Comparison of ENCODE assay signal across 16 cellular contexts in genomic region chr11:67545280-67545679, GRCh38. TPM values are rescaled to one million over a fixed set of nuclear protein-coding genes. Genes with fewer than 3 reads are reported as not detected.
A peak's percentile ranks its signal among the peaks of the same experiment; 100 is the strongest.
DNase-seq lines count a peak whose midpoint lies in the region; ATAC-seq and TF ChIP-seq lines count a peak whose summit lies in the region.
"Had no signal": no experiment of that assay in that cellular context is flagged by ENCODE, and none has a peak within 500 bp of the region (broad histone marks: within the 10 kb centered on the region; RNA-seq: fewer than 3 reads in every experiment).

No MANE protein-coding gene starts in this region.

- no peaks in the 10 kb centered on the region for H3K36me3 Mint-ChIP-seq in Caco-2 (ENCODE audit: insufficient read depth, unreplicated experiment)
- H3K36me3 Mint-ChIP-seq: activated CD4-positive, alpha-beta memory T cell treated with anti-CD3 and anti-CD28 coated beads for 36 hours had no signal

- intact Hi-C loops in left cardiac atrium (cut with DNase I): no loop called here
- intact Hi-C loops in psoas muscle (cut with DNase I): no loop called here
- intact Hi-C loops in Caco-2 (cut with micrococcal nuclease; ENCODE audit: unreplicated experiment): no loop called here

- POLR2A ChIA-PET in Caco-2 (lab: Charles Lee): no interaction called here

- H3K9me3 Mint-ChIP-seq in Caco-2 (ENCODE audit: unreplicated experiment): peaks cover 13% of the 10 kb centered on the region
- H3K9me3 Mint-ChIP-seq: activated CD4-positive, alpha-beta memory T cell treated with anti-CD3 and anti-CD28 coated beads for 36 hours had no signal

- H3K4me1 Mint-ChIP-seq in Caco-2 (ENCODE audit: low read depth, unreplicated experiment): no peaks in the 10 kb centered on the region

- H3K4me1 ChIP-seq in psoas muscle (no peaks in the 10 kb centered on the region), Caco-2 (peaks cover 8% of the 10 kb centered on the region; the same call in 1 of the 2 replicates)
- no peaks in the 10 kb centered on the region for H3K4me1 ChIP-seq in effector memory CD4-positive, alpha-beta T cell (ENCODE audit: control insufficient read depth, insufficient read depth, low read length, poor library complexity, severe bottlenecking)

- ATAC-seq in left cardiac atrium (peak; percentile 83 to 94), psoas muscle (peak in 1 of 4 donors; percentile 35)

- peak overlapping the region; percentile 52 for H3K27ac ChIP-seq in psoas muscle
- H3K27ac ChIP-seq in effector memory CD4-positive, alpha-beta T cell (ENCODE audit: insufficient read depth, low read length, poor library complexity, severe bottlenecking): no peak overlapping the region
- H3K27ac ChIP-seq: GM23248 had no signal

- CTCF ChIA-PET in Caco-2 (lab: Charles Lee): interaction anchor here (0.7 kb wide), 1 partner anchor 34 kb away, joined by 3 read pairs; no protein-coding TSS in a partner anchor

- H3K27me3 ChIP-seq in psoas muscle (ENCODE audit: insufficient read depth in 3 of 3, low read length in 2 of 3) (no peaks in the 10 kb centered on the region), Caco-2 (replicated peaks; ENCODE audit: control insufficient read depth, insufficient read depth, low read length) (no peaks in the 10 kb centered on the region)
- no peaks in the 10 kb centered on the region for H3K27me3 ChIP-seq in effector memory CD4-positive, alpha-beta T cell (replicated peaks; ENCODE audit: control insufficient read depth, insufficient read depth, low read length, poor library complexity, severe bottlenecking)

- 23 to 36% (median 32%) methylated on average over 8 of the region's 8 CpGs for WGBS in psoas muscle, 3 donors

- H3K4me3 ChIP-seq in psoas muscle: no peak overlapping the region
- no peak overlapping the region for H3K4me3 ChIP-seq in Caco-2 (ENCODE audit: low read depth, low read length)
- H3K4me3 ChIP-seq in effector memory CD4-positive, alpha-beta T cell (ENCODE audit: insufficient read depth, low read depth, low read length, poor library complexity, severe bottlenecking): no peak overlapping the region
- H3K4me3 ChIP-seq: GM23248 had no signal

- DNase-seq in DMS53 (lab: John Stamatoyannopoulos, UW) (peak; percentile 70), DMS53 treated with DMSO at 0.1 percent for 48 hours (lab: John Stamatoyannopoulos, UW; ENCODE audit: unreplicated experiment) (no peak), LoVo (ENCODE audit: low spot score) (peak; percentile 46), left cardiac atrium (peak; percentile 62), psoas muscle (peak in 1 of 2 donors; percentile 25), Caco-2 (no peak)
- no peak for DNase-seq in activated CD4-positive, CD25-positive, alpha-beta regulatory T cell (lab: John Stamatoyannopoulos, UW)
- no peak for DNase-seq in effector memory CD4-positive, alpha-beta T cell
- DNase-seq: activated CD4-positive, alpha-beta memory T cell treated with anti-CD3 and anti-CD28 coated beads for 36 hours; amygdala; GM23248; hypothalamus; NCI-H526 treated with DMSO at 0.1 percent for 48 hours; stimulated activated CD8-positive, alpha-beta memory T cell treated with anti-CD3 and anti-CD28 coated beads, Interleukin-4, amount 100 ng/mL, for 48 hours had no signal

- H3K36me3 ChIP-seq in psoas muscle (ENCODE audit: insufficient read depth in 1 of 2, low read depth in 1 of 2): no peaks in the 10 kb centered on the region
- H3K36me3 ChIP-seq in Caco-2 (ENCODE audit: control insufficient read depth, insufficient read depth, low read length): no peaks in the 10 kb centered on the region
- H3K36me3 ChIP-seq in effector memory CD4-positive, alpha-beta T cell (ENCODE audit: control insufficient read depth, insufficient read depth, low read length): no peaks in the 10 kb centered on the region

- no peak overlapping the region for H3K27ac Mint-ChIP-seq in Caco-2 (ENCODE audit: unreplicated experiment)
- H3K27ac Mint-ChIP-seq: activated CD4-positive, alpha-beta memory T cell treated with anti-CD3 and anti-CD28 coated beads for 36 hours had no signal

- H3K9me3 ChIP-seq in psoas muscle (no peaks in the 10 kb centered on the region), Caco-2 (peaks cover 3% of the 10 kb centered on the region; the same call in 1 of the 2 replicates)
- H3K9me3 ChIP-seq in effector memory CD4-positive, alpha-beta T cell (ENCODE audit: control insufficient read depth, low read length): no peaks in the 10 kb centered on the region

- H3K27me3 Mint-ChIP-seq in Caco-2 (ENCODE audit: insufficient read depth, unreplicated experiment): no peaks in the 10 kb centered on the region
- H3K27me3 Mint-ChIP-seq: activated CD4-positive, alpha-beta memory T cell treated with anti-CD3 and anti-CD28 coated beads for 36 hours had no signal

- TF ChIP-seq CTCF in psoas muscle (IDR thresholded peaks at IDR 0.05) (no peak), Caco-2 (IDR thresholded peaks at IDR 0.05; ENCODE audit: insufficient read depth in 1 of 2, low read depth in 1 of 2, low read length in 1 of 2, severe bottlenecking in 1 of 2, unreplicated experiment in 1 of 2) (peak in 1 of 2 experiments; percentile 27)

- no peak overlapping the region for H3K4me3 Mint-ChIP-seq in Caco-2 (ENCODE audit: unreplicated experiment)
- H3K4me3 Mint-ChIP-seq: activated CD4-positive, alpha-beta memory T cell treated with anti-CD3 and anti-CD28 coated beads for 36 hours had no signal

- no TSS peak for BruUV-seq in Caco-2 (replicated peaks; lab: Mats Ljungman, UMichigan)

RNA-seq across cellular contexts. Expression of gene CABP2, which starts 22.0 kb away (rescaled TPM):
- total RNA-seq in left cardiac atrium (not detected), psoas muscle (not detected), Caco-2 (2022) (not detected in 2 replicates)
- not detected for polyA plus RNA-seq in psoas muscle
- total RNA-seq: A172; activated CD4-positive, alpha-beta memory T cell treated with anti-CD3 and anti-CD28 coated beads for 36 hours; GM23248; LHCN-M2 had no signal
- polyA plus RNA-seq: GM23248 had no signal

RNA-seq across cellular contexts. Expression of gene CDK2AP2, which starts 37.3 kb away (rescaled TPM):
- 10 to 100 TPM; 44.8 to 60.9 TPM for total RNA-seq in left cardiac atrium
- total RNA-seq in psoas muscle: 10 to 100 TPM; 16.3 to 18.5 (median 18.1) TPM
- polyA plus RNA-seq in psoas muscle: 10 to 100 TPM; 31.9 to 72.3 (median 48.0) TPM
- 96.1 and 99.4 TPM in 2 replicates for total RNA-seq in Caco-2 (2022)

RNA-seq across cellular contexts. Expression of gene GSTP1, which starts 38.3 kb away (rescaled TPM):
- total RNA-seq in left cardiac atrium: 100 to 1,000 TPM; 314 to 337 TPM
- total RNA-seq in psoas muscle: 100 to 1,000 TPM; 224 to 364 (median 274) TPM
- polyA plus RNA-seq in psoas muscle: 100 to 1,000 TPM; 279 to 410 (median 383) TPM
- total RNA-seq in Caco-2 (2022): 1,799 and 1,911 TPM in 2 replicates

RNA-seq across cellular contexts. Expression of gene PITPNM1, which starts 40.1 kb away (rescaled TPM):
- total RNA-seq in left cardiac atrium (10 to 100 TPM; 27.7 to 34.7 TPM), psoas muscle (10 to 100 TPM in 2 of 4 donors, 1 to 10 TPM in 2; 6.7 to 16.1 (median 9.6) TPM), Caco-2 (2022) (65.0 and 78.3 TPM in 2 replicates)
- polyA plus RNA-seq in psoas muscle: 10 to 100 TPM in 1 of 3 donors, 1 to 10 TPM in 2; 2.3 to 11.3 (median 5.1) TPM

Comparison
In these comparisons a context has a peak if more than half of its experiments do, and no peak if none do; other contexts are left out.
1. DNase-seq: peak in DMS53 (single experiment), LoVo (single experiment) and left cardiac atrium (single experiment); none in DMS53 treated with DMSO at 0.1 percent for 48 hours (single experiment), Caco-2 (0 of 2), activated CD4-positive, CD25-positive, alpha-beta regulatory T cell (0 of 4) and effector memory CD4-positive, alpha-beta T cell (0 of 3).